ENCODE assay signal across 10 cellular contexts in the genomic region with DNA sequence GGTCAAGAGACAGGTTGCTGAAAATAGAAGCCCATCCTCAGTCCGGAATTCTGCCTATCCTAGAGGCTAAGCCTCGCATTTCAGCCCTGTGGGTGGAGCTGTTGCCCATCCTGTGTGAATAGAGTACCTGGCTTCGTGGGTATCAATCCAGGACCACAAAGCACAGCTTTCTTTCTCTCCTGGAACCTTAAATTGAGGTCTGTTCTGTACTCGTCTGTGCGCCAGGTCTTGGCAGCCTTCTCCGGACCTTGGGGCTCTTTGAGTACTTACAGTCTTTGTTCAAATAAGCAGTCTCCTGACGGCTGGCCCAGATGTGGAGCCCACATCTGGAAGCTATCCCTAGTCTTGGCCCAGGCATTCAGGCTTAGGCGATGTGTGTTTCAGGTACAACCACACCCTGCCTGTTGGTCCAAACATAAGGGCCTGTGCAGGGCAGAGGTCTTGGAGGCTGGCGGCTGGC.
A peak's percentile ranks its signal among the peaks of the same experiment; 100 is the strongest.
DNase-seq lines count a peak whose midpoint lies in the region; ATAC-seq and TF ChIP-seq lines count a peak whose summit lies in the region.
"Had no signal": no experiment of that assay in that cellular context is flagged by ENCODE, and none has a peak within 500 bp of the region (broad histone marks: within the 10 kb centered on the region; RNA-seq: fewer than 3 reads in every experiment).

No MANE protein-coding gene starts in this region.

- H3K27ac ChIP-seq in RWPE2 (ENCODE audit: poor library complexity, severe bottlenecking): no peak overlapping the region
- no peak overlapping the region for H3K27ac ChIP-seq in right atrium auricular region
- H3K27ac ChIP-seq: adrenal gland had no signal

- ATAC-seq in Right ventricle myocardium inferior: peak; percentile 69
- ATAC-seq in RWPE2 (ENCODE audit: low read depth): 0 out of 3 replicates have a peak, but pooled peaks have one; percentile 38
- ATAC-seq in HG03378 (IDR thresholded peaks at IDR 0.05; ENCODE audit: unreplicated experiment): no peak
- no peak for ATAC-seq in HG03432 (IDR thresholded peaks at IDR 0.05; ENCODE audit: unreplicated experiment)

- peak; percentile 32 for TF ChIP-seq CTCF in RWPE2 (IDR thresholded peaks at IDR 0.05; ENCODE audit: poor library complexity, severe bottlenecking)
- peak; percentile 16 to 50 for TF ChIP-seq CTCF in right atrium auricular region (IDR thresholded peaks at IDR 0.05)

- H3K9me3 ChIP-seq in RWPE2 (ENCODE audit: severe bottlenecking) (no peaks in the 10 kb centered on the region), right atrium auricular region (no peaks in the 10 kb centered on the region)
- H3K9me3 ChIP-seq: adrenal gland had no signal

- H3K27me3 ChIP-seq in RWPE2 (ENCODE audit: insufficient read depth, poor library complexity, severe bottlenecking) (no peaks in the 10 kb centered on the region), right atrium auricular region (no peaks in the 10 kb centered on the region)
- H3K27me3 ChIP-seq: adrenal gland had no signal

- H3K4me3 ChIP-seq in RWPE2 (ENCODE audit: severe bottlenecking) (no peak overlapping the region), right atrium auricular region (no peak overlapping the region)
- H3K4me3 ChIP-seq: adrenal gland had no signal

- H3K36me3 ChIP-seq in RWPE2 (ENCODE audit: low read depth): no peaks in the 10 kb centered on the region
- H3K36me3 ChIP-seq in right atrium auricular region: no peaks in the 10 kb centered on the region
- H3K36me3 ChIP-seq: adrenal gland had no signal

- intact Hi-C loops in Right ventricle myocardium inferior (cut with DNase I): loop anchor here (1.0 kb wide), 1 partner anchor 297 kb away; no protein-coding TSS in a partner anchor
- intact Hi-C loops in cardiac septum (cut with DNase I): loop anchor here (5.0 kb wide), 1 partner anchor 107 kb away; no protein-coding TSS in a partner anchor

- DNase-seq in Right ventricle myocardium inferior (ENCODE audit: missing footprints): peak; percentile 39
- DNase-seq in cardiac septum (ENCODE audit: low spot score): no peak
- DNase-seq in RWPE2 (ENCODE audit: low spot score): no peak
- no peak for DNase-seq in right atrium auricular region (ENCODE audit: low spot score)
- no peak for DNase-seq in activated naive CD4-positive, alpha-beta T cell (lab: John Stamatoyannopoulos, UW)
- DNase-seq in DMS114 treated with DMSO at 0.1 percent for 48 hours (lab: John Stamatoyannopoulos, UW; ENCODE audit: unreplicated experiment): no peak
- DNase-seq: naive B cell had no signal

- H3K4me1 ChIP-seq in RWPE2 (ENCODE audit: insufficient read depth, poor library complexity, severe bottlenecking) (no peaks in the 10 kb centered on the region), right atrium auricular region (no peaks in the 10 kb centered on the region)
- H3K4me1 ChIP-seq: adrenal gland had no signal

Comparison
In these comparisons a context has a peak if more than half of its experiments do, and no peak if none do; other contexts are left out.
1. ATAC-seq: peak in Right ventricle myocardium inferior (single experiment) and RWPE2 (single experiment); none in HG03378 (single experiment) and HG03432 (single experiment).